ENCODE assay signal across 17 cellular contexts in genomic region chrX:39470588-39471155, GRCh38.
A peak's percentile ranks its signal among the peaks of the same experiment; 100 is the strongest.
DNase-seq lines count a peak whose midpoint lies in the region; ATAC-seq, FAIRE-seq and TF ChIP-seq lines count a peak whose summit lies in the region.
"Had no signal": no experiment of that assay in that cellular context is flagged by ENCODE, and none has a peak within 500 bp of the region (broad histone marks: within the 10 kb centered on the region; RNA-seq: fewer than 3 reads in every experiment).

No MANE protein-coding gene starts in this region.

- no peaks in the 10 kb centered on the region for H3K9me3 ChIP-seq in pancreas

- no peak for TF ChIP-seq CTCF in pancreas (IDR thresholded peaks at IDR 0.05)

- no peaks in the 10 kb centered on the region for H3K36me3 ChIP-seq in pancreas

- no peak overlapping the region for H3K27ac ChIP-seq in pancreas

- DNase-seq in Ammon's horn (ENCODE audit: low spot score) (peak; percentile 61), amniotic epithelial cell (ENCODE audit: low read depth) (peak; percentile 0), fibroblast of the conjunctiva (ENCODE audit: low read depth) (peak; percentile 28), pancreas (no peak), NCI-H2227 treated with DMSO at 0.1 percent for 48 hours (lab: John Stamatoyannopoulos, UW) (no peak), NCI-H524 (lab: John Stamatoyannopoulos, UW) (no peak)
- DNase-seq: activated CD4-positive, CD25-positive, alpha-beta regulatory T cell; activated naive CD8-positive, alpha-beta T cell treated with anti-CD3 and anti-CD28 coated beads, Interleukin-2, amount 50 U/mL, for 24 hours; activated T-cell treated with anti-CD3 and anti-CD28 coated beads for 4 hours; DND-41; KG1; NCI-H2081; stimulated activated CD4-positive, alpha-beta T cell treated with anti-CD3 and anti-CD28 coated beads, Interleukin-2, amount 100 ng/mL, for 24 hours had no signal

- peak; percentile 87 for FAIRE-seq in pancreas (lab: Jason Lieb, UNC)
- FAIRE-seq: GM12892 had no signal

- ATAC-seq in pancreas, result no peak
- no peak for ATAC-seq in HG03108 (IDR thresholded peaks at IDR 0.05; ENCODE audit: unreplicated experiment)
- no peak for ATAC-seq in HG03521 (IDR thresholded peaks at IDR 0.05; ENCODE audit: unreplicated experiment)
- ATAC-seq: activated naive CD8-positive, alpha-beta T cell treated with anti-CD3 and anti-CD28 coated beads, Interleukin-2, amount 50 U/mL, for 24 hours; SK-N-SH treated with all-trans-retinoic acid at 6 μM for 48 hours had no signal

- peaks cover 0 to 7% (median 0%) of the 10 kb centered on the region in 4 donors for H3K27me3 ChIP-seq in pancreas

- intact Hi-C loops in pancreas (cut with DNase I), result no loop called here

- whole genome bisulfite sequencing in pancreas, 2 donors, result 69 to 70% methylated on average over 7 of the region's 7 CpGs

- H3K4me3 ChIP-seq in pancreas, result no peak overlapping the region

- no peaks in the 10 kb centered on the region for H3K4me1 ChIP-seq in pancreas

Comparison
In these comparisons a context has a peak if more than half of its experiments do, and no peak if none do; other contexts are left out.
1. DNase-seq: peak in Ammon's horn (single experiment), amniotic epithelial cell (single experiment) and fibroblast of the conjunctiva (single experiment); none in pancreas (0 of 6), NCI-H2227 treated with DMSO at 0.1 percent for 48 hours (single experiment) and NCI-H524 (0 of 2).